In genomic region chr2:131093843-131094654, GRCh38 we compare ENCODE assay signal across 1 cellular context.
TF ChIP-seq lines count a peak whose summit lies in the region.

No MANE protein-coding gene starts in this region.

TF ChIP-seq in HEK293, 187 proteins besides CTCF, POLR2A, EP300 and RAD21 (continued from another document):
- TF ChIP-seq PRDM10 (tag by site-specific recombination; IDR thresholded peaks at IDR 0.05) (peak; percentile 45; the same call in 1 of the 2 replicates), ZNF335 (tag by site-specific recombination; conservative IDR thresholded peaks at IDR 0.05) (peak; percentile 84), GLIS1 (tag by site-specific recombination; IDR thresholded peaks at IDR 0.05) (0 out of 2 replicates have a peak, but pooled peaks have one; percentile 4), ZNF580 (tag by site-specific recombination; IDR thresholded peaks at IDR 0.05) (0 out of 2 replicates have a peak, but pooled peaks have one; percentile 43), WT1 (tag by site-specific recombination; IDR thresholded peaks at IDR 0.05) (peak; percentile 35; the same call in 1 of the 2 replicates), ZBTB11 (tag by site-specific recombination; conservative IDR thresholded peaks at IDR 0.05; ENCODE audit: low read depth) (0 out of 2 replicates have a peak, but pooled peaks have one; percentile 26), ZXDB (tag by site-specific recombination; IDR thresholded peaks at IDR 0.05) (peak; percentile 44; the same call in 1 of the 2 replicates), ZFHX2 (tag by site-specific recombination; conservative IDR thresholded peaks at IDR 0.05) (peak; percentile 67), ZNF629 (tag by site-specific recombination; IDR thresholded peaks at IDR 0.05) (0 out of 2 replicates have a peak, but pooled peaks have one; percentile 17), KLF9 (tag by site-specific recombination; IDR thresholded peaks at IDR 0.05; ENCODE audit: low read depth) (0 out of 2 replicates have a peak, but pooled peaks have one; percentile 5)
